Comparison of ENCODE assay signal across 1 cellular context in genomic region chr11:2862950-2863618, GRCh38.
TF ChIP-seq lines count a peak whose summit lies in the region.

No MANE protein-coding gene starts in this region.

TF ChIP-seq in H1, 55 proteins besides CTCF, POLR2A, EP300 and RAD21:
- TF ChIP-seq MAX (IDR thresholded peaks at IDR 0.05): peak; percentile 57; the same call in 1 of the 2 replicates
- 0 out of 2 replicates have a peak, but pooled peaks have one; percentile 46 for TF ChIP-seq TAF1 (IDR thresholded peaks at IDR 0.05; ENCODE audit: low read depth, low read length)
- TF ChIP-seq SUZ12 (IDR thresholded peaks at IDR 0.05; ENCODE audit: low read length): peak; percentile 33; the same call in 1 of the 2 replicates
- no peak for TF ChIP-seq CHD2 (IDR thresholded peaks at IDR 0.05; ENCODE audit: low read length)
- no peak for TF ChIP-seq RNF2 (IDR thresholded peaks at IDR 0.05; ENCODE audit: borderline replicate concordance, low read depth, low read length, missing control alignments, poor library complexity, severe bottlenecking)
- peak; percentile 45 for TF ChIP-seq EZH2 (IDR thresholded peaks at IDR 0.05; ENCODE audit: low read depth, low read length, severe bottlenecking)
- TF ChIP-seq E2F6 (IDR thresholded peaks at IDR 0.05): peak; percentile 87
